In genomic region chr11:132874638-132875037, GRCh38 we compare ENCODE assay signal across 20 cellular contexts.
DNase-seq lines count a peak whose midpoint lies in the region; ATAC-seq and TF ChIP-seq lines count a peak whose summit lies in the region.
"Had no signal": no experiment of that assay in that cellular context is flagged by ENCODE, and none has a peak within 500 bp of the region (broad histone marks: within the 10 kb centered on the region; RNA-seq: fewer than 3 reads in every experiment).

No MANE protein-coding gene starts in this region.

- H4K20me1 ChIP-seq in DND-41 (ENCODE audit: insufficient read depth, low read length) (no peaks in the 10 kb centered on the region), PC-3 (ENCODE audit: low read length) (no peaks in the 10 kb centered on the region)

- intact Hi-C loops in PC-3 (cut with micrococcal nuclease) = no loop called here
- intact Hi-C loops in ascending aorta (cut with DNase I) = no loop called here
- intact Hi-C loops in vagina (cut with DNase I) = no loop called here

- H3K9me3 ChIP-seq in DND-41 (ENCODE audit: insufficient read depth, low read length, severe bottlenecking) (no peaks in the 10 kb centered on the region), PC-3 (ENCODE audit: low read length) (peaks cover 11% of the 10 kb centered on the region), ascending aorta (no peaks in the 10 kb centered on the region), vagina (no peaks in the 10 kb centered on the region)
- H3K9me3 ChIP-seq: heart left ventricle, psoas muscle had no signal

- no peaks in the 10 kb centered on the region for H3F3A ChIP-seq in PC-3 (ENCODE audit: low read length, unreplicated experiment)

- H3K4me1 ChIP-seq in DND-41 (ENCODE audit: insufficient read depth, low read length) = peaks cover 8% of the 10 kb centered on the region
- no peaks in the 10 kb centered on the region for H3K4me1 ChIP-seq in PC-3 (ENCODE audit: insufficient read depth, low read length)
- no peaks in the 10 kb centered on the region for H3K4me1 ChIP-seq in ascending aorta
- H3K4me1 ChIP-seq in vagina = no peaks in the 10 kb centered on the region
- H3K4me1 ChIP-seq: heart left ventricle, psoas muscle had no signal

- no peak overlapping the region for H3K27ac ChIP-seq in DND-41 (ENCODE audit: low read length)
- no peak overlapping the region for H3K27ac ChIP-seq in PC-3 (ENCODE audit: low read length)
- H3K27ac ChIP-seq in epithelial cell of prostate = no peak overlapping the region
- no peak overlapping the region for H3K27ac ChIP-seq in ascending aorta
- H3K27ac ChIP-seq in vagina = no peak overlapping the region
- H3K27ac ChIP-seq: heart left ventricle, HL-60, psoas muscle had no signal

- ATAC-seq in DND-41 (ENCODE audit: insufficient read depth, low read depth) (peak; percentile 54; the same call in 2 of the 3 replicates), PC-3 (no peak), HG03108 (IDR thresholded peaks at IDR 0.05; ENCODE audit: unreplicated experiment) (no peak)
- ATAC-seq: activated CD8-positive, alpha-beta T cell treated with anti-CD3 and anti-CD28 coated beads for 36 hours; activated T-helper 17 cell treated with anti-CD3 and anti-CD28 coated beads, Interleukin-2, amount 50 U/mL, for 72 hours; GM23338; heart left ventricle; left lobe of liver; psoas muscle had no signal

- H3K27me3 ChIP-seq in DND-41 (ENCODE audit: insufficient read depth, low read length, poor library complexity) (no peaks in the 10 kb centered on the region), PC-3 (ENCODE audit: low read length) (no peaks in the 10 kb centered on the region), ascending aorta (no peaks in the 10 kb centered on the region), vagina (no peaks in the 10 kb centered on the region)
- H3K27me3 ChIP-seq: heart left ventricle had no signal

- H3K4me2 ChIP-seq in DND-41 (ENCODE audit: insufficient read depth, low read length) (no peak overlapping the region), PC-3 (ENCODE audit: low read length) (no peak overlapping the region)
- H3K4me2 ChIP-seq: GM23338 had no signal

- CTCF ChIA-PET in PC-3 (lab: Charles Lee) = no interaction called here

- H3K79me2 ChIP-seq in DND-41 (ENCODE audit: insufficient read depth, low read length) (no peaks in the 10 kb centered on the region), PC-3 (ENCODE audit: low read length) (no peaks in the 10 kb centered on the region)

- TF ChIP-seq CTCF in DND-41 (IDR thresholded peaks at IDR 0.05; ENCODE audit: borderline replicate concordance, extremely low read depth, low read length, poor library complexity, severe bottlenecking) (no peak), PC-3 (conservative IDR thresholded peaks at IDR 0.05; ENCODE audit: low read depth, low read length) (no peak), ascending aorta (IDR thresholded peaks at IDR 0.05) (no peak), vagina (IDR thresholded peaks at IDR 0.05) (no peak)

- H2AFZ ChIP-seq in DND-41 (ENCODE audit: low read depth, low read length) (no peak overlapping the region), PC-3 (ENCODE audit: low read length) (no peak overlapping the region)
- H2AFZ ChIP-seq: GM23338 had no signal

- BruUV-seq in PC-3 (replicated peaks; lab: Mats Ljungman, UMichigan) = no TSS peak

- H3K36me3 ChIP-seq in DND-41 (ENCODE audit: insufficient read depth, low read length) (no peaks in the 10 kb centered on the region), PC-3 (ENCODE audit: low read depth, low read length) (no peaks in the 10 kb centered on the region), ascending aorta (no peaks in the 10 kb centered on the region), vagina (no peaks in the 10 kb centered on the region)
- H3K36me3 ChIP-seq: heart left ventricle had no signal

- TF ChIP-seq POLR2A in vagina (IDR thresholded peaks at IDR 0.05) = no peak

- DNase-seq in DND-41 (no peak), PC-3 (peak; percentile 38), epithelial cell of prostate (ENCODE audit: low read depth, low spot score) (peak; percentile 5), renal cortical epithelial cell (ENCODE audit: low read depth) (peak; percentile 46), ascending aorta (ENCODE audit: low spot score in 2 of 2) (no peak), vagina (ENCODE audit: extremely low spot score in 2 of 2) (no peak), DMS 273 treated with DMSO at 0.1 percent for 48 hours (lab: John Stamatoyannopoulos, UW) (no peak)
- DNase-seq: activated CD8-positive, alpha-beta T cell treated with anti-CD3 and anti-CD28 coated beads for 36 hours; heart left ventricle; NK-92 treated with Interleukin-12 subunit alpha and Interleukin-12 subunit beta, amount 100 ng/mL, for 24 hours; psoas muscle; SHP77 treated with DMSO at 0.1 percent for 48 hours; stimulated activated CD4-positive, alpha-beta T cell treated with anti-CD3 and anti-CD28 coated beads, Interleukin-2, amount 100 ng/mL, for 24 hours; stimulated activated CD8-positive, alpha-beta memory T cell treated with anti-CD3 and anti-CD28 coated beads, Interleukin-4, amount 100 ng/mL, for 48 hours; T-helper 9 cell had no signal

- H3K9ac ChIP-seq in DND-41 (ENCODE audit: low read depth, low read length) (no peak overlapping the region), PC-3 (ENCODE audit: low read length) (no peak overlapping the region)

- H3K4me3 ChIP-seq in DND-41 (ENCODE audit: low read depth in 1 of 2, low read length in 2 of 2) (no peak overlapping the region), PC-3 (ENCODE audit: low read length) (no peak overlapping the region), ascending aorta (no peak overlapping the region), vagina (no peak overlapping the region)
- H3K4me3 ChIP-seq: GM23338, heart left ventricle, psoas muscle had no signal

- POLR2A ChIA-PET in PC-3 (lab: Charles Lee; ENCODE audit: unreplicated experiment) = no interaction called here

- H3K9me2 ChIP-seq in PC-3 (replicated peaks; ENCODE audit: low read length) = no peaks in the 10 kb centered on the region

Comparison
In these comparisons a context has a peak if more than half of its experiments do, and no peak if none do; other contexts are left out.
1. DNase-seq: peak in PC-3 (single experiment), epithelial cell of prostate (single experiment) and renal cortical epithelial cell (single experiment); none in DND-41 (single experiment), ascending aorta (0 of 2), vagina (0 of 2) and DMS 273 treated with DMSO at 0.1 percent for 48 hours (single experiment).